ENCODE assay signal across 1 cellular context in the genomic region with DNA sequence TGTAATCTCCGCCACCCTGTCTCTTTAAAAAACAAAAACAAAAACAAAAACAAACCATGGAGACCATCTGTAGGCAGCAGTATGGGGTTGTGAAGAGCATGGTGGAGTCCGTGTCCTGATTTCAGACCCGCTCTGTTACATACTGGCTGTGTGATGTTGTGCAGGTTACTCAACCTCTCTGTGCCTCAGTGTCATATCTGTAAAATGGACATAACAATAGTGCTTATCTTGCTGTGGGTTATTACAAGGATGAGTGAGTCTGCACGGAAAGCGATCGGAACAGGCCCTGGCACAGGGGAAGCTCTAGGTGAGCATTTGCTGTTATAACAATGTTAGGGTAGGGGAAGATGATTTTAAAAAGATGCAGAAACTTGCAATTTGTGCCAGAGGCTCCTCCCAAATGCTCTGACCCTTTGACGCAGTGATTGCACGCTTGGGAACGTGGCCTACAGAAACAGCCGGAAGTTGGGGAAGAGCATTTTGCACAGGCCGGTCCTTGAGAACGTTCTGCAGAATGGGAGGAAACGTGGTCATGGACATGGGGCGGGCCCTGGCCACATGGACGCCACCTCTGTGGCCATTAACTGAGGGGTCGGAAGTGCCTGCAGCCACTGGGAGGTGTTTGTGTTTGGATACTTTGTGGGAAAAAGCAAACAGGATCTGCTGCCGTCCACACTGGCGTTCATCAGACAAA.
TF ChIP-seq lines count a peak whose summit lies in the region.

No MANE protein-coding gene starts in this region.

TF ChIP-seq in HepG2, 621 proteins besides CTCF, POLR2A, EP300 and RAD21 (continues in another document):
- TF ChIP-seq KMT2B (CRISPR knock-in tag; IDR thresholded peaks at IDR 0.05) (no peak), KDM1A (CRISPR knock-in tag; IDR thresholded peaks at IDR 0.05) (0 out of 2 replicates have a peak, but pooled peaks have one; percentile 51), ZMYM3 (CRISPR knock-in tag; IDR thresholded peaks at IDR 0.05) (peak; percentile 70), ZFP36 (IDR thresholded peaks at IDR 0.05; ENCODE audit: borderline replicate concordance, low read depth, low read length, partially characterized antibody) (no peak), JUND (CRISPR knock-in tag; IDR thresholded peaks at IDR 0.05) (no peak), STAG1 (CRISPR knock-in tag; IDR thresholded peaks at IDR 0.05) (no peak), ZNF619 (CRISPR knock-in tag; IDR thresholded peaks at IDR 0.05) (no peak), SMARCC2 (IDR thresholded peaks at IDR 0.05) (no peak), ZNF709 (CRISPR knock-in tag; IDR thresholded peaks at IDR 0.05) (no peak), ZBTB7A (CRISPR knock-in tag; IDR thresholded peaks at IDR 0.05) (no peak), SYNCRIP (IDR thresholded peaks at IDR 0.05; ENCODE audit: insufficient read depth, low read depth, low read length) (no peak), ZNF430 (CRISPR knock-in tag; IDR thresholded peaks at IDR 0.05) (no peak), HDAC1 (CRISPR knock-in tag; IDR thresholded peaks at IDR 0.05) (no peak), AKAP8 (CRISPR knock-in tag; IDR thresholded peaks at IDR 0.05) (no peak), ZNF224 (CRISPR knock-in tag; IDR thresholded peaks at IDR 0.05) (no peak), MEF2D (CRISPR knock-in tag; IDR thresholded peaks at IDR 0.05) (no peak), CEBPB (IDR thresholded peaks at IDR 0.05; ENCODE audit: borderline replicate concordance, low read depth, low read length) (no peak), ZNF629 (CRISPR knock-in tag; conservative IDR thresholded peaks at IDR 0.05) (peak; percentile 41; the same call in 1 of the 2 replicates), STAT5B (CRISPR knock-in tag; IDR thresholded peaks at IDR 0.05) (no peak), ZNF768 (CRISPR knock-in tag; IDR thresholded peaks at IDR 0.05) (peak; percentile 90), ZSCAN25 (CRISPR knock-in tag; IDR thresholded peaks at IDR 0.05) (no peak), REXO4 (CRISPR knock-in tag; IDR thresholded peaks at IDR 0.05; ENCODE audit: borderline replicate concordance) (no peak), GABPA (IDR thresholded peaks at IDR 0.05; ENCODE audit: low read depth, low read length) (no peak), GABPA (CRISPR knock-in tag; IDR thresholded peaks at IDR 0.05; ENCODE audit: low read depth) (peak; percentile 55; the same call in 1 of the 2 replicates), IKZF1 (IDR thresholded peaks at IDR 0.05) (no peak), XRCC5 (optimal IDR thresholded peaks at IDR 0.05; ENCODE audit: low read length) (no peak), POLR2G (IDR thresholded peaks at IDR 0.05; ENCODE audit: low read depth, low read length) (peak; percentile 15; the same call in 1 of the 2 replicates), CHCHD3 (CRISPR knock-in tag; IDR thresholded peaks at IDR 0.05) (no peak), ATAD3A (CRISPR knock-in tag; IDR thresholded peaks at IDR 0.05) (no peak)
- TF ChIP-seq, protein P1, sequence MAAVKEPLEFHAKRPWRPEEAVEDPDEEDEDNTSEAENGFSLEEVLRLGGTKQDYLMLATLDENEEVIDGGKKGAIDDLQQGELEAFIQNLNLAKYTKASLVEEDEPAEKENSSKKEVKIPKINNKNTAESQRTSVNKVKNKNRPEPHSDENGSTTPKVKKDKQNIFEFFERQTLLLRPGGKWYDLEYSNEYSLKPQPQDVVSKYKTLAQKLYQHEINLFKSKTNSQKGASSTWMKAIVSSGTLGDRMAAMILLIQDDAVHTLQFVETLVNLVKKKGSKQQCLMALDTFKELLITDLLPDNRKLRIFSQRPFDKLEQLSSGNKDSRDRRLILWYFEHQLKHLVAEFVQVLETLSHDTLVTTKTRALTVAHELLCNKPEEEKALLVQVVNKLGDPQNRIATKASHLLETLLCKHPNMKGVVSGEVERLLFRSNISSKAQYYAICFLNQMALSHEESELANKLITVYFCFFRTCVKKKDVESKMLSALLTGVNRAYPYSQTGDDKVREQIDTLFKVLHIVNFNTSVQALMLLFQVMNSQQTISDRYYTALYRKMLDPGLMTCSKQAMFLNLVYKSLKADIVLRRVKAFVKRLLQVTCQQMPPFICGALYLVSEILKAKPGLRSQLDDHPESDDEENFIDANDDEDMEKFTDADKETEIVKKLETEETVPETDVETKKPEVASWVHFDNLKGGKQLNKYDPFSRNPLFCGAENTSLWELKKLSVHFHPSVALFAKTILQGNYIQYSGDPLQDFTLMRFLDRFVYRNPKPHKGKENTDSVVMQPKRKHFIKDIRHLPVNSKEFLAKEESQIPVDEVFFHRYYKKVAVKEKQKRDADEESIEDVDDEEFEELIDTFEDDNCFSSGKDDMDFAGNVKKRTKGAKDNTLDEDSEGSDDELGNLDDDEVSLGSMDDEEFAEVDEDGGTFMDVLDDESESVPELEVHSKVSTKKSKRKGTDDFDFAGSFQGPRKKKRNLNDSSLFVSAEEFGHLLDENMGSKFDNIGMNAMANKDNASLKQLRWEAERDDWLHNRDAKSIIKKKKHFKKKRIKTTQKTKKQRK (IDR thresholded peaks at IDR 0.05; ENCODE audit: low read length) = no peak
- TF ChIP-seq, protein P2, sequence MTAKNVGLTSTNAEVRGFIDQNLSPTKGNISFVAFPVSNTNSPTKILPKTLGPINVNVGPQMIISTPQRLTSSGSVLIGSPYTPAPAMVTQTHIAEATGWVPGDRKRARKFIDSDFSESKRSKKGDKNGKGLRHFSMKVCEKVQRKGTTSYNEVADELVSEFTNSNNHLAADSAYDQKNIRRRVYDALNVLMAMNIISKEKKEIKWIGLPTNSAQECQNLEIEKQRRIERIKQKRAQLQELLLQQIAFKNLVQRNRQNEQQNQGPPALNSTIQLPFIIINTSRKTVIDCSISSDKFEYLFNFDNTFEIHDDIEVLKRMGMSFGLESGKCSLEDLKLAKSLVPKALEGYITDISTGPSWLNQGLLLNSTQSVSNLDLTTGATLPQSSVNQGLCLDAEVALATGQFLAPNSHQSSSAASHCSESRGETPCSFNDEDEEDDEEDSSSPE (CRISPR knock-in tag; IDR thresholded peaks at IDR 0.05) = no peak
- TF ChIP-seq, protein P3, sequence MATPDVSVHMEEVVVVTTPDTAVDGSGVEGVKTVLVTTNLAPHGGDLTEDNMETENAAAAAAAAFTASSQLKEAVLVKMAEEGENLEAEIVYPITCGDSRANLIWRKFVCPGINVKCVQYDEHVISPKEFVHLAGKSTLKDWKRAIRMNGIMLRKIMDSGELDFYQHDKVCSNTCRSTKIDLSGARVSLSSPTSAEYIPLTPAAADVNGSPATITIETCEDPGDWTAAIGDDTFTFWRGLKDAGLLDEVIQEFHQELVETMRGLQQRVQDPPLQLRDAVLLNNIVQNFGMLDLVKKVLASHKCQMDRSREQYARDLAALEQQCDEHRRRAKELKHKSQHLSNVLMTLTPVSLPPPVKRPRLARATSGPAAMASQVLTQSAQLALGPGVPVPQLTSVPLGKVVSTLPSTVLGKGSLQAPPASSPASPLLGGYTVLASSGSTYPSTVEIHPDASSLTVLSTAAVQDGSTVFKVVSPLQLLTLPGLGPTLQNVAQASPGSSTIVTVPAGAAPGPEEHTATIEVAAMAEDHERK (CRISPR knock-in tag; IDR thresholded peaks at IDR 0.05; ENCODE audit: low read depth) = no peak
- TF ChIP-seq, protein P4, sequence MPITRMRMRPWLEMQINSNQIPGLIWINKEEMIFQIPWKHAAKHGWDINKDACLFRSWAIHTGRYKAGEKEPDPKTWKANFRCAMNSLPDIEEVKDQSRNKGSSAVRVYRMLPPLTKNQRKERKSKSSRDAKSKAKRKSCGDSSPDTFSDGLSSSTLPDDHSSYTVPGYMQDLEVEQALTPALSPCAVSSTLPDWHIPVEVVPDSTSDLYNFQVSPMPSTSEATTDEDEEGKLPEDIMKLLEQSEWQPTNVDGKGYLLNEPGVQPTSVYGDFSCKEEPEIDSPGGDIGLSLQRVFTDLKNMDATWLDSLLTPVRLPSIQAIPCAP (CRISPR knock-in tag; IDR thresholded peaks at IDR 0.05; ENCODE audit: low read depth) = no peak
- TF ChIP-seq, protein P5, sequence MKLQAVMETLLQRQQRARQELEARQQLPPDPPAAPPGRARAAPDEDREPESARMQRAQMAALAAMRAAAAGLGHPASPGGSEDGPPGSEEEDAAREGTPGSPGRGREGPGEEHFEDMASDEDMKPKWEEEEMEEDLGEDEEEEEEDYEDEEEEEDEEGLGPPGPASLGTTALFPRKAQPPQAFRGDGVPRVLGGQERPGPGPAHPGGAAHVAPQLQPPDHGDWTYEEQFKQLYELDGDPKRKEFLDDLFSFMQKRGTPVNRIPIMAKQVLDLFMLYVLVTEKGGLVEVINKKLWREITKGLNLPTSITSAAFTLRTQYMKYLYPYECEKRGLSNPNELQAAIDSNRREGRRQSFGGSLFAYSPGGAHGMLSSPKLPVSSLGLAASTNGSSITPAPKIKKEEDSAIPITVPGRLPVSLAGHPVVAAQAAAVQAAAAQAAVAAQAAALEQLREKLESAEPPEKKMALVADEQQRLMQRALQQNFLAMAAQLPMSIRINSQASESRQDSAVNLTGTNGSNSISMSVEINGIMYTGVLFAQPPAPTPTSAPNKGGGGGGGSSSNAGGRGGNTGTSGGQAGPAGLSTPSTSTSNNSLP (IDR thresholded peaks at IDR 0.05; ENCODE audit: low read depth, low read length) = no peak
- TF ChIP-seq, protein P6, sequence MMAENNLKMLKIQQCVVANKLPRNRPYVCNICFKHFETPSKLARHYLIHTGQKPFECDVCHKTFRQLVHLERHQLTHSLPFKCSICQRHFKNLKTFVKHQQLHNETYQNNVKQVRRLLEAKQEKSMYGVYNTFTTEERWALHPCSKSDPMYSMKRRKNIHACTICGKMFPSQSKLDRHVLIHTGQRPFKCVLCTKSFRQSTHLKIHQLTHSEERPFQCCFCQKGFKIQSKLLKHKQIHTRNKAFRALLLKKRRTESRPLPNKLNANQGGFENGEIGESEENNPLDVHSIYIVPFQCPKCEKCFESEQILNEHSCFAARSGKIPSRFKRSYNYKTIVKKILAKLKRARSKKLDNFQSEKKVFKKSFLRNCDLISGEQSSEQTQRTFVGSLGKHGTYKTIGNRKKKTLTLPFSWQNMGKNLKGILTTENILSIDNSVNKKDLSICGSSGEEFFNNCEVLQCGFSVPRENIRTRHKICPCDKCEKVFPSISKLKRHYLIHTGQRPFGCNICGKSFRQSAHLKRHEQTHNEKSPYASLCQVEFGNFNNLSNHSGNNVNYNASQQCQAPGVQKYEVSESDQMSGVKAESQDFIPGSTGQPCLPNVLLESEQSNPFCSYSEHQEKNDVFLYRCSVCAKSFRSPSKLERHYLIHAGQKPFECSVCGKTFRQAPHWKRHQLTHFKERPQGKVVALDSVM (CRISPR knock-in tag; IDR thresholded peaks at IDR 0.05) = 0 out of 2 replicates have a peak, but pooled peaks have one; percentile 14
- TF ChIP-seq, protein P7, sequence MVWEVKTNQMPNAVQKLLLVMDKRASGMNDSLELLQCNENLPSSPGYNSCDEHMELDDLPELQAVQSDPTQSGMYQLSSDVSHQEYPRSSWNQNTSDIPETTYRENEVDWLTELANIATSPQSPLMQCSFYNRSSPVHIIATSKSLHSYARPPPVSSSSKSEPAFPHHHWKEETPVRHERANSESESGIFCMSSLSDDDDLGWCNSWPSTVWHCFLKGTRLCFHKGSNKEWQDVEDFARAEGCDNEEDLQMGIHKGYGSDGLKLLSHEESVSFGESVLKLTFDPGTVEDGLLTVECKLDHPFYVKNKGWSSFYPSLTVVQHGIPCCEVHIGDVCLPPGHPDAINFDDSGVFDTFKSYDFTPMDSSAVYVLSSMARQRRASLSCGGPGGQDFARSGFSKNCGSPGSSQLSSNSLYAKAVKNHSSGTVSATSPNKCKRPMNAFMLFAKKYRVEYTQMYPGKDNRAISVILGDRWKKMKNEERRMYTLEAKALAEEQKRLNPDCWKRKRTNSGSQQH (CRISPR knock-in tag; IDR thresholded peaks at IDR 0.05; ENCODE audit: low read depth) = no peak
- TF ChIP-seq, protein P8, sequence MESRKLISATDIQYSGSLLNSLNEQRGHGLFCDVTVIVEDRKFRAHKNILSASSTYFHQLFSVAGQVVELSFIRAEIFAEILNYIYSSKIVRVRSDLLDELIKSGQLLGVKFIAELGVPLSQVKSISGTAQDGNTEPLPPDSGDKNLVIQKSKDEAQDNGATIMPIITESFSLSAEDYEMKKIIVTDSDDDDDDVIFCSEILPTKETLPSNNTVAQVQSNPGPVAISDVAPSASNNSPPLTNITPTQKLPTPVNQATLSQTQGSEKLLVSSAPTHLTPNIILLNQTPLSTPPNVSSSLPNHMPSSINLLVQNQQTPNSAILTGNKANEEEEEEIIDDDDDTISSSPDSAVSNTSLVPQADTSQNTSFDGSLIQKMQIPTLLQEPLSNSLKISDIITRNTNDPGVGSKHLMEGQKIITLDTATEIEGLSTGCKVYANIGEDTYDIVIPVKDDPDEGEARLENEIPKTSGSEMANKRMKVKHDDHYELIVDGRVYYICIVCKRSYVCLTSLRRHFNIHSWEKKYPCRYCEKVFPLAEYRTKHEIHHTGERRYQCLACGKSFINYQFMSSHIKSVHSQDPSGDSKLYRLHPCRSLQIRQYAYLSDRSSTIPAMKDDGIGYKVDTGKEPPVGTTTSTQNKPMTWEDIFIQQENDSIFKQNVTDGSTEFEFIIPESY (CRISPR knock-in tag; IDR thresholded peaks at IDR 0.05) = no peak
- TF ChIP-seq, protein P9, sequence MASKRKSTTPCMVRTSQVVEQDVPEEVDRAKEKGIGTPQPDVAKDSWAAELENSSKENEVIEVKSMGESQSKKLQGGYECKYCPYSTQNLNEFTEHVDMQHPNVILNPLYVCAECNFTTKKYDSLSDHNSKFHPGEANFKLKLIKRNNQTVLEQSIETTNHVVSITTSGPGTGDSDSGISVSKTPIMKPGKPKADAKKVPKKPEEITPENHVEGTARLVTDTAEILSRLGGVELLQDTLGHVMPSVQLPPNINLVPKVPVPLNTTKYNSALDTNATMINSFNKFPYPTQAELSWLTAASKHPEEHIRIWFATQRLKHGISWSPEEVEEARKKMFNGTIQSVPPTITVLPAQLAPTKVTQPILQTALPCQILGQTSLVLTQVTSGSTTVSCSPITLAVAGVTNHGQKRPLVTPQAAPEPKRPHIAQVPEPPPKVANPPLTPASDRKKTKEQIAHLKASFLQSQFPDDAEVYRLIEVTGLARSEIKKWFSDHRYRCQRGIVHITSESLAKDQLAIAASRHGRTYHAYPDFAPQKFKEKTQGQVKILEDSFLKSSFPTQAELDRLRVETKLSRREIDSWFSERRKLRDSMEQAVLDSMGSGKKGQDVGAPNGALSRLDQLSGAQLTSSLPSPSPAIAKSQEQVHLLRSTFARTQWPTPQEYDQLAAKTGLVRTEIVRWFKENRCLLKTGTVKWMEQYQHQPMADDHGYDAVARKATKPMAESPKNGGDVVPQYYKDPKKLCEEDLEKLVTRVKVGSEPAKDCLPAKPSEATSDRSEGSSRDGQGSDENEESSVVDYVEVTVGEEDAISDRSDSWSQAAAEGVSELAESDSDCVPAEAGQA (IDR thresholded peaks at IDR 0.05; ENCODE audit: low read depth) = no peak
- TF ChIP-seq, protein P9 (CRISPR knock-in tag; IDR thresholded peaks at IDR 0.05; ENCODE audit: borderline replicate concordance) = no peak
